Comparison of ENCODE assay signal across 1 cellular context in genomic region chr19:41363753-41364545, GRCh38.
TF ChIP-seq lines count a peak whose summit lies in the region.

B9D2 (minus strand) TSS chr19:41364149; CDS start chr19:41363519, 630 bp downstream.

TF ChIP-seq in K562, 482 proteins besides CTCF, POLR2A, EP300 and RAD21 (continued from another document and continues in another):
- TF ChIP-seq ZNF639 (CRISPR knock-in tag; conservative IDR thresholded peaks at IDR 0.05 in 1 of 2, IDR thresholded peaks at IDR 0.05 in 1 of 2) (peak in 1 of 2 experiments; percentile 59; a peak in 1 of 4 replicates), PHTF2 (CRISPR knock-in tag; IDR thresholded peaks at IDR 0.05) (no peak), SPI1 (IDR thresholded peaks at IDR 0.05; ENCODE audit: borderline replicate concordance, low read depth, low read length) (peak; percentile 33; the same call in 1 of the 2 replicates), ETV6 (IDR thresholded peaks at IDR 0.05; ENCODE audit: borderline replicate concordance in 1 of 2, low read depth in 2 of 2, low read length in 1 of 2) (peak in 1 of 2 experiments; percentile 35; a peak in 1 of 4 replicates), ETV6 (CRISPR knock-in tag; IDR thresholded peaks at IDR 0.05; ENCODE audit: borderline replicate concordance) (no peak), THAP12 (CRISPR knock-in tag; IDR thresholded peaks at IDR 0.05) (peak; percentile 72; the same call in 1 of the 2 replicates), ZSCAN32 (CRISPR knock-in tag; IDR thresholded peaks at IDR 0.05) (0 out of 2 replicates have a peak, but pooled peaks have one; percentile 33), VEZF1 (CRISPR knock-in tag; IDR thresholded peaks at IDR 0.05) (peak; percentile 93), POLR2AphosphoS5 (IDR thresholded peaks at IDR 0.05; ENCODE audit: control insufficient read depth, insufficient read depth, low read depth, low read length) (peak; percentile 46; the same call in 1 of the 2 replicates), ZKSCAN1 (IDR thresholded peaks at IDR 0.05; ENCODE audit: low read depth, low read length) (no peak), MAZ (CRISPR knock-in tag; conservative IDR thresholded peaks at IDR 0.05 in 1 of 2, IDR thresholded peaks at IDR 0.05 in 1 of 2) (peak in 1 of 2 experiments; percentile 54; a peak in 2 of 4 replicates), ELF1 (tag; IDR thresholded peaks at IDR 0.05) (peak; percentile 83; the same call in 1 of the 2 replicates), MCM3 (IDR thresholded peaks at IDR 0.05) (no peak), ZC3H11A (IDR thresholded peaks at IDR 0.05; ENCODE audit: low read depth, low read length) (0 out of 2 replicates have a peak, but pooled peaks have one; percentile 34), ZBTB7A (IDR thresholded peaks at IDR 0.05; ENCODE audit: borderline replicate concordance, control insufficient read depth, low read depth, low read length) (peak; percentile 68; the same call in 1 of the 2 replicates), SLC30A9 (CRISPR knock-in tag; IDR thresholded peaks at IDR 0.05) (no peak), GTF2E2 (tag; IDR thresholded peaks at IDR 0.05) (no peak), RBM22 (IDR thresholded peaks at IDR 0.05; ENCODE audit: low read depth, low read length, poor library complexity, severe bottlenecking) (peak; percentile 81), CC2D1A (IDR thresholded peaks at IDR 0.05) (peak; percentile 82), SMAD1 (IDR thresholded peaks at IDR 0.05; ENCODE audit: low read depth, low read length, partially characterized antibody) (no peak), RBM39 (optimal IDR thresholded peaks at IDR 0.05; ENCODE audit: low read depth, low read length) (no peak), HNRNPL (IDR thresholded peaks at IDR 0.05; ENCODE audit: low read depth, low read length) (no peak), HLTF (IDR thresholded peaks at IDR 0.05) (no peak), ARID4B (CRISPR knock-in tag; IDR thresholded peaks at IDR 0.05) (peak; percentile 79), ATF4 (CRISPR knock-in tag; IDR thresholded peaks at IDR 0.05) (peak; percentile 40), ARID3B (CRISPR knock-in tag; IDR thresholded peaks at IDR 0.05; ENCODE audit: borderline replicate concordance) (0 out of 2 replicates have a peak, but pooled peaks have one; percentile 26), MXI1 (IDR thresholded peaks at IDR 0.05; ENCODE audit: low read depth, low read length) (peak; percentile 94), PHF8 (IDR thresholded peaks at IDR 0.05; ENCODE audit: borderline replicate concordance, low read length) (peak; percentile 89), CXXC5 (CRISPR knock-in tag; IDR thresholded peaks at IDR 0.05) (peak; percentile 96), SIRT6 (IDR thresholded peaks at IDR 0.05; ENCODE audit: low read depth, low read length) (no peak), PBX2 (CRISPR knock-in tag; IDR thresholded peaks at IDR 0.05; ENCODE audit: low read depth) (no peak), PBX2 (tag; conservative IDR thresholded peaks at IDR 0.05; ENCODE audit: low read depth) (peak; percentile 92), CBFA2T2 (conservative IDR thresholded peaks at IDR 0.05) (no peak), SIN3B (IDR thresholded peaks at IDR 0.05; ENCODE audit: low read depth) (no peak), GABPB1 (CRISPR knock-in tag; IDR thresholded peaks at IDR 0.05) (peak; percentile 75)
